Comparison of ENCODE assay signal across 26 cellular contexts in genomic region chr4:153140294-153140693, GRCh38.
DNase-seq lines count a peak whose midpoint lies in the region; ATAC-seq lines count a peak whose summit lies in the region.
"Had no signal": no experiment of that assay in that cellular context is flagged by ENCODE, and none has a peak within 500 bp of the region (broad histone marks: within the 10 kb centered on the region; RNA-seq: fewer than 3 reads in every experiment).

No MANE protein-coding gene starts in this region.

- H3K4me2 ChIP-seq in BLaER1 treated with 17β-estradiol and CSF1 and Interleukin-3, amounts not matched to agents 10 nM and 100 nM: peak overlapping the region in 10 of 11 experiments; percentile 60 to 89 (median 78); a peak in 20 of 22 replicates
- H3K4me2 ChIP-seq: PC-9 had no signal

- peaks cover under 1% of the 10 kb centered on the region for H3K4me1 Mint-ChIP-seq in stimulated activated effector memory CD8-positive, alpha-beta T cell treated with anti-CD3 and anti-CD28 coated beads, Interleukin-12 subunit alpha, Interleukin-12 subunit beta, amount 100 ng/mL, for 72 hours
- H3K4me1 Mint-ChIP-seq in stimulated activated naive CD8-positive, alpha-beta T cell treated with anti-CD3 and anti-CD28 coated beads, Interleukin-15, amount 100 ng/mL, for 72 hours: peaks cover 20% of the 10 kb centered on the region

- peak overlapping the region; percentile 72 for H3K27ac Mint-ChIP-seq in stimulated activated effector memory CD8-positive, alpha-beta T cell treated with anti-CD3 and anti-CD28 coated beads, Interleukin-12 subunit alpha, Interleukin-12 subunit beta, amount 100 ng/mL, for 72 hours
- H3K27ac Mint-ChIP-seq in stimulated activated naive CD8-positive, alpha-beta T cell treated with anti-CD3 and anti-CD28 coated beads, Interleukin-15, amount 100 ng/mL, for 72 hours: no peak overlapping the region
- H3K27ac Mint-ChIP-seq: activated CD4-positive, alpha-beta T cell treated with anti-CD3 and anti-CD28 coated beads, Interleukin-2, amount 10 ng/mL, durations not matched to agents 7 days and 5 days; activated T-cell treated with anti-CD3 and anti-CD28 coated beads, Interleukin-2, amount 50 U/mL, for 24 hours; CD14-positive monocyte; memory B cell had no signal

- H3K27ac ChIP-seq in BLaER1 treated with 17β-estradiol and CSF1 and Interleukin-3, amounts not matched to agents 10 nM and 100 nM: peak overlapping the region in 1 of 11 experiments; percentile 6; a peak in 2 of 22 replicates
- peak overlapping the region; percentile 95 for H3K27ac ChIP-seq in cingulate gyrus (ENCODE audit: low read depth, low read length)
- H3K27ac ChIP-seq: heart right ventricle, PC-9, psoas muscle, sigmoid colon, tibial artery had no signal

- peaks cover 0 to 19% (median 0%) of the 10 kb centered on the region in 11 experiments; a peak in 5 of 22 replicates for H3K27me3 ChIP-seq in BLaER1 treated with 17β-estradiol and CSF1 and Interleukin-3, amounts not matched to agents 10 nM and 100 nM
- H3K27me3 ChIP-seq: sigmoid colon, tibial artery had no signal

- H3K36me3 ChIP-seq in BLaER1 treated with 17β-estradiol and CSF1 and Interleukin-3, amounts not matched to agents 10 nM and 100 nM: no peaks in the 10 kb centered on the region
- H3K36me3 ChIP-seq: heart right ventricle, sigmoid colon, tibial artery had no signal

- H3K4me1 ChIP-seq in BLaER1 treated with 17β-estradiol and CSF1 and Interleukin-3, amounts not matched to agents 10 nM and 100 nM: peaks cover 36 to 83% (median 74%) of the 10 kb centered on the region in 10 experiments
- H3K4me1 ChIP-seq: psoas muscle had no signal

- H3K9ac ChIP-seq in BLaER1 treated with 17β-estradiol and CSF1 and Interleukin-3, amounts not matched to agents 10 nM and 100 nM: no peak overlapping the region

- no peak overlapping the region for H3K4me3 Mint-ChIP-seq in stimulated activated effector memory CD8-positive, alpha-beta T cell treated with anti-CD3 and anti-CD28 coated beads, Interleukin-12 subunit alpha, Interleukin-12 subunit beta, amount 100 ng/mL, for 72 hours
- H3K4me3 Mint-ChIP-seq in stimulated activated naive CD8-positive, alpha-beta T cell treated with anti-CD3 and anti-CD28 coated beads, Interleukin-15, amount 100 ng/mL, for 72 hours: no peak overlapping the region
- H3K4me3 Mint-ChIP-seq: activated CD4-positive, alpha-beta T cell treated with anti-CD3 and anti-CD28 coated beads, Interleukin-2, amount 10 ng/mL, durations not matched to agents 7 days and 5 days; activated T-cell treated with anti-CD3 and anti-CD28 coated beads, Interleukin-2, amount 50 U/mL, for 24 hours; CD14-positive monocyte; memory B cell had no signal

- ATAC-seq in stimulated activated effector memory CD8-positive, alpha-beta T cell treated with anti-CD3 and anti-CD28 coated beads, Interleukin-12 subunit alpha, Interleukin-12 subunit beta, amount 100 ng/mL, for 72 hours: no peak
- ATAC-seq in stimulated activated naive CD8-positive, alpha-beta T cell treated with anti-CD3 and anti-CD28 coated beads, Interleukin-15, amount 100 ng/mL, for 72 hours: no peak
- ATAC-seq: heart right ventricle, left cardiac atrium, psoas muscle had no signal

- H3K27me3 Mint-ChIP-seq in stimulated activated naive CD8-positive, alpha-beta T cell treated with anti-CD3 and anti-CD28 coated beads, Interleukin-15, amount 100 ng/mL, for 72 hours: peaks cover 47% of the 10 kb centered on the region

- no peaks in the 10 kb centered on the region for H3K36me3 Mint-ChIP-seq in stimulated activated effector memory CD8-positive, alpha-beta T cell treated with anti-CD3 and anti-CD28 coated beads, Interleukin-12 subunit alpha, Interleukin-12 subunit beta, amount 100 ng/mL, for 72 hours
- H3K36me3 Mint-ChIP-seq: CD14-positive monocyte, memory B cell had no signal

- H3K4me3 ChIP-seq in BLaER1 treated with 17β-estradiol and CSF1 and Interleukin-3, amounts not matched to agents 10 nM and 100 nM: no peak overlapping the region
- H3K4me3 ChIP-seq: heart right ventricle, PC-9, psoas muscle, sigmoid colon, tibial artery had no signal

- H4K20me1 ChIP-seq in BLaER1 treated with 17β-estradiol and CSF1 and Interleukin-3, amounts not matched to agents 10 nM and 100 nM: no peaks in the 10 kb centered on the region

- peak; percentile 72 for DNase-seq in M059J (ENCODE audit: low read depth)
- no peak for DNase-seq in stimulated activated effector memory CD8-positive, alpha-beta T cell treated with anti-CD3 and anti-CD28 coated beads, Interleukin-12 subunit alpha, Interleukin-12 subunit beta, amount 100 ng/mL, for 72 hours (ENCODE audit: low spot score in 2 of 2)
- DNase-seq in stimulated activated naive CD8-positive, alpha-beta T cell treated with anti-CD3 and anti-CD28 coated beads, Interleukin-15, amount 100 ng/mL, for 72 hours: no peak
- DNase-seq in activated T-cell treated with anti-CD3 and anti-CD28 coated beads, Interleukin-2, amount 50 U/mL, for 48 hours: no peak
- no peak for DNase-seq in effector CD4-positive, alpha-beta T cell
- DNase-seq: ACHN; activated CD4-positive, alpha-beta T cell treated with anti-CD3 and anti-CD28 coated beads, Interleukin-2, amount 10 ng/mL, durations not matched to agents 7 days and 5 days; activated T-cell treated with anti-CD3 and anti-CD28 coated beads, Interleukin-2, amount 50 U/mL, for 24 hours; DMS79; effector memory CD4-positive, alpha-beta T cell; heart right ventricle; left cardiac atrium; NCI-H1417; NCI-H2029 treated with DMSO at 0.1 percent for 48 hours; NCI-H526 treated with DMSO at 0.1 percent for 48 hours; PC-9; psoas muscle; sigmoid colon; stimulated activated CD4-positive, alpha-beta T cell treated with anti-CD3 and anti-CD28 coated beads, Interleukin-4, amount 100 ng/mL, for 4 hours; stimulated activated naive CD4-positive, alpha-beta T cell; T1000; tibial artery had no signal

- no peaks in the 10 kb centered on the region for H3K9me3 ChIP-seq in BLaER1 treated with 17β-estradiol and CSF1 and Interleukin-3, amounts not matched to agents 10 nM and 100 nM (replicated peaks in 1 of 11)
- H3K9me3 ChIP-seq: heart right ventricle, psoas muscle, sigmoid colon, tibial artery had no signal

- H3K9me3 Mint-ChIP-seq in stimulated activated effector memory CD8-positive, alpha-beta T cell treated with anti-CD3 and anti-CD28 coated beads, Interleukin-12 subunit alpha, Interleukin-12 subunit beta, amount 100 ng/mL, for 72 hours: no peaks in the 10 kb centered on the region
- no peaks in the 10 kb centered on the region for H3K9me3 Mint-ChIP-seq in stimulated activated naive CD8-positive, alpha-beta T cell treated with anti-CD3 and anti-CD28 coated beads, Interleukin-15, amount 100 ng/mL, for 72 hours
- H3K9me3 Mint-ChIP-seq: activated CD4-positive, alpha-beta T cell treated with anti-CD3 and anti-CD28 coated beads, Interleukin-2, amount 10 ng/mL, durations not matched to agents 7 days and 5 days; activated T-cell treated with anti-CD3 and anti-CD28 coated beads, Interleukin-2, amount 50 U/mL, for 24 hours; CD14-positive monocyte; memory B cell had no signal
